In genomic region chr19:35436477-35437141, GRCh38 we compare ENCODE assay signal across 8 cellular contexts. TPM values are rescaled to one million over a fixed set of nuclear protein-coding genes. Genes with fewer than 3 reads are reported as not detected.
DNase-seq lines count a peak whose midpoint lies in the region; ATAC-seq, FAIRE-seq and TF ChIP-seq lines count a peak whose summit lies in the region.

No MANE protein-coding gene starts in this region.

- peaks cover 41% of the 10 kb centered on the region for H3K4me1 ChIP-seq in left ventricle myocardium inferior
- H3K4me1 ChIP-seq in stomach smooth muscle (ENCODE audit: control insufficient read depth, insufficient read depth, low read length), result no peaks in the 10 kb centered on the region
- H3K4me1 ChIP-seq in OCI-LY7 (ENCODE audit: insufficient read depth, low read length, poor library complexity, severe bottlenecking), result peaks cover 6% of the 10 kb centered on the region

- H3K36me3 Mint-ChIP-seq in activated CD8-positive, alpha-beta T cell treated with anti-CD3 and anti-CD28 coated beads for 36 hours (ENCODE audit: low read depth), result no peaks in the 10 kb centered on the region

- peak overlapping the region in 1 of 2 donors; percentile 9 for H3K9ac ChIP-seq in stomach smooth muscle (ENCODE audit: low read length in 2 of 2)

- peak overlapping the region; percentile 14 for H3K4me3 Mint-ChIP-seq in activated CD8-positive, alpha-beta T cell treated with anti-CD3 and anti-CD28 coated beads for 36 hours

- H3K4me3 ChIP-seq in left ventricle myocardium inferior (peak overlapping the region; percentile 35), stomach smooth muscle (ENCODE audit: low read length in 2 of 2) (peak overlapping the region; percentile 8 to 16), OCI-LY7 (ENCODE audit: low read depth, low read length, poor library complexity, severe bottlenecking) (no peak overlapping the region)

- peaks cover 13% of the 10 kb centered on the region for H3K27me3 Mint-ChIP-seq in activated CD8-positive, alpha-beta T cell treated with anti-CD3 and anti-CD28 coated beads for 36 hours

- no peak overlapping the region for H3K4me2 ChIP-seq in OCI-LY7 (ENCODE audit: low read length)

- no peak for TF ChIP-seq POLR2A in H54 (IDR thresholded peaks at IDR 0.05; ENCODE audit: low read depth, low read length)

- H3K9me3 ChIP-seq in left ventricle myocardium inferior (replicated peaks) (peaks cover 5% of the 10 kb centered on the region), stomach smooth muscle (ENCODE audit: control insufficient read depth in 2 of 2, low read length in 2 of 2) (peaks cover 0 to 3% of the 10 kb centered on the region in 2 donors), OCI-LY7 (ENCODE audit: low read length) (no peaks in the 10 kb centered on the region)

- DNase-seq in AG09319 (ENCODE audit: extremely low read depth, low read depth), result peak; percentile 14
- peak; percentile 38 for DNase-seq in H54 (ENCODE audit: insufficient read length, low spot score)
- peak; percentile 60 for DNase-seq in activated CD8-positive, alpha-beta T cell treated with anti-CD3 and anti-CD28 coated beads for 36 hours
- no peak for DNase-seq in left ventricle myocardium inferior
- no peak for DNase-seq in OCI-LY7 (ENCODE audit: low spot score)

- H3K79me2 ChIP-seq in OCI-LY7 (ENCODE audit: insufficient read depth, low read depth, low read length), result no peaks in the 10 kb centered on the region

- no peak for TF ChIP-seq CTCF in AG09319 (IDR thresholded peaks at IDR 0.05; ENCODE audit: low read depth, low read length)
- TF ChIP-seq CTCF in activated CD8-positive, alpha-beta T cell treated with anti-CD3 and anti-CD28 coated beads for 36 hours (IDR thresholded peaks at IDR 0.05), result no peak
- no peak for TF ChIP-seq CTCF in left ventricle myocardium inferior (IDR thresholded peaks at IDR 0.05; ENCODE audit: borderline replicate concordance)
- no peak for TF ChIP-seq CTCF in OCI-LY7 (conservative IDR thresholded peaks at IDR 0.05; ENCODE audit: low read length)

- intact Hi-C loops in activated CD8-positive, alpha-beta T cell treated with anti-CD3 and anti-CD28 coated beads for 36 hours (cut with micrococcal nuclease), result no loop called here
- intact Hi-C loops in left ventricle myocardium inferior (cut with micrococcal nuclease) (no loop called here), OCI-LY7 (cut with micrococcal nuclease; ENCODE audit: unreplicated experiment) (no loop called here)

- H3K4me1 Mint-ChIP-seq in activated CD8-positive, alpha-beta T cell treated with anti-CD3 and anti-CD28 coated beads for 36 hours (ENCODE audit: low read depth), result peaks cover 19% of the 10 kb centered on the region

- no peaks in the 10 kb centered on the region for H3K27me3 ChIP-seq in left ventricle myocardium inferior (ENCODE audit: low read depth)
- peaks cover 22 to 28% of the 10 kb centered on the region in 2 donors for H3K27me3 ChIP-seq in stomach smooth muscle (ENCODE audit: control insufficient read depth in 1 of 2, insufficient read depth in 2 of 2, low read length in 2 of 2)

- H4K20me1 ChIP-seq in OCI-LY7 (ENCODE audit: insufficient read depth, low read length), result no peaks in the 10 kb centered on the region; the same call in 1 of the 2 replicates

- no peaks in the 10 kb centered on the region for H3K9me2 ChIP-seq in OCI-LY7 (ENCODE audit: insufficient read depth, low read length)

- H3K36me3 ChIP-seq in left ventricle myocardium inferior (no peaks in the 10 kb centered on the region), stomach smooth muscle (ENCODE audit: control insufficient read depth in 2 of 2, insufficient read depth in 2 of 2, low read length in 2 of 2) (no peaks in the 10 kb centered on the region), OCI-LY7 (ENCODE audit: insufficient read depth, low read length) (no peaks in the 10 kb centered on the region)

- ATAC-seq in activated CD8-positive, alpha-beta T cell treated with anti-CD3 and anti-CD28 coated beads for 36 hours, result peak; percentile 93
- ATAC-seq in GM18870 (IDR thresholded peaks at IDR 0.05; ENCODE audit: unreplicated experiment), result no peak
- ATAC-seq in HG03342 (IDR thresholded peaks at IDR 0.05; ENCODE audit: unreplicated experiment), result no peak

- peak overlapping the region; percentile 26 for H3K27ac Mint-ChIP-seq in activated CD8-positive, alpha-beta T cell treated with anti-CD3 and anti-CD28 coated beads for 36 hours

- POLR2A ChIA-PET in activated CD8-positive, alpha-beta T cell treated with anti-CD3 and anti-CD28 coated beads for 36 hours (lab: Charles Lee), result interaction anchor here (0.9 to 1.0 kb wide), 2 partner anchors 9 to 13 kb away, joined by 3 read pairs; no protein-coding TSS in a partner anchor
- POLR2A ChIA-PET in OCI-LY7 (lab: Charles Lee), result no interaction called here

- CTCF ChIA-PET in activated CD8-positive, alpha-beta T cell treated with anti-CD3 and anti-CD28 coated beads for 36 hours (lab: Charles Lee), result no interaction called here
- CTCF ChIA-PET in OCI-LY7 (lab: Charles Lee; ENCODE audit: unreplicated experiment), result no interaction called here

- H3K27ac ChIP-seq in left ventricle myocardium inferior (replicated peaks) (peak overlapping the region; percentile 55), stomach smooth muscle (ENCODE audit: low read length) (no peak overlapping the region), OCI-LY7 (ENCODE audit: low read depth, low read length, poor library complexity, severe bottlenecking) (no peak overlapping the region)

- no peak for FAIRE-seq in H54 (lab: Jason Lieb, UNC)

- no peak overlapping the region for H2AFZ ChIP-seq in OCI-LY7 (ENCODE audit: low read length)

- BruUV-seq in OCI-LY7 (replicated peaks; lab: Mats Ljungman, UMichigan), result no TSS peak

- H3K9me3 Mint-ChIP-seq in activated CD8-positive, alpha-beta T cell treated with anti-CD3 and anti-CD28 coated beads for 36 hours, result peaks cover 4% of the 10 kb centered on the region

RNA-seq across cellular contexts. Expression of gene FFAR2, which starts 11.4 kb away (rescaled TPM):
- not detected for total RNA-seq in activated CD8-positive, alpha-beta T cell treated with anti-CD3 and anti-CD28 coated beads for 36 hours
- total RNA-seq in left ventricle myocardium inferior (0.27 TPM), OCI-LY7 (2022) (not detected in 2 replicates)
- not detected in 2 replicates for total RNA-seq in OCI-LY7 (2014; rRNA removed; shearing (Covaris generic))

RNA-seq across cellular contexts. Expression of gene KRTDAP, which starts 53.7 kb away (rescaled TPM):
- total RNA-seq in activated CD8-positive, alpha-beta T cell treated with anti-CD3 and anti-CD28 coated beads for 36 hours, result not detected
- total RNA-seq in left ventricle myocardium inferior (not detected), OCI-LY7 (2022) (not detected in 2 replicates)
- total RNA-seq in OCI-LY7 (2014; rRNA removed; shearing (Covaris generic)), result not detected in 2 replicates

Comparison
In these comparisons a context has a peak if more than half of its experiments do, and no peak if none do; other contexts are left out.
1. DNase-seq: peak in AG09319 (single experiment), H54 (single experiment) and activated CD8-positive, alpha-beta T cell treated with anti-CD3 and anti-CD28 coated beads for 36 hours (single experiment); none in left ventricle myocardium inferior (single experiment) and OCI-LY7 (single experiment).